In genomic region chr7:130895006-130895750, GRCh38 we compare ENCODE assay signal across 9 cellular contexts.
DNase-seq lines count a peak whose midpoint lies in the region; ATAC-seq and TF ChIP-seq lines count a peak whose summit lies in the region.
"Had no signal": no experiment of that assay in that cellular context is flagged by ENCODE, and none has a peak within 500 bp of the region (broad histone marks: within the 10 kb centered on the region; RNA-seq: fewer than 3 reads in every experiment).

No MANE protein-coding gene starts in this region.

- H3K9me3 ChIP-seq in gastroesophageal sphincter = no peaks in the 10 kb centered on the region

- H3K36me3 ChIP-seq in gastroesophageal sphincter = peaks cover 0 to 56% of the 10 kb centered on the region in 2 donors

- H3K9me3 Mint-ChIP-seq in stimulated activated effector memory CD8-positive, alpha-beta T cell treated with anti-CD3 and anti-CD28 coated beads, Interleukin-12 subunit alpha, Interleukin-12 subunit beta, amount 100 ng/mL, for 72 hours = no peaks in the 10 kb centered on the region

- H3K4me3 Mint-ChIP-seq in stimulated activated effector memory CD8-positive, alpha-beta T cell treated with anti-CD3 and anti-CD28 coated beads, Interleukin-12 subunit alpha, Interleukin-12 subunit beta, amount 100 ng/mL, for 72 hours = peak overlapping the region; percentile 57

- H3K27ac ChIP-seq in gastroesophageal sphincter = peak overlapping the region in 3 of 4 donors; percentile 70 to 79 (median 72)
- H3K27ac ChIP-seq: 22Rv1 had no signal

- WGBS in gastroesophageal sphincter (ENCODE audit: low coverage in 1 of 2), 2 donors = 75 to 83% methylated on average over 12 to 17 of the region's 20 CpGs

- no peak for TF ChIP-seq EP300 in gastroesophageal sphincter (IDR thresholded peaks at IDR 0.05)

- H3K36me3 Mint-ChIP-seq in stimulated activated effector memory CD8-positive, alpha-beta T cell treated with anti-CD3 and anti-CD28 coated beads, Interleukin-12 subunit alpha, Interleukin-12 subunit beta, amount 100 ng/mL, for 72 hours = no peaks in the 10 kb centered on the region

- peak overlapping the region; percentile 92 for H3K27ac Mint-ChIP-seq in stimulated activated effector memory CD8-positive, alpha-beta T cell treated with anti-CD3 and anti-CD28 coated beads, Interleukin-12 subunit alpha, Interleukin-12 subunit beta, amount 100 ng/mL, for 72 hours

- peaks cover 8 to 92% (median 39%) of the 10 kb centered on the region in 3 donors for H3K4me1 ChIP-seq in gastroesophageal sphincter

- TF ChIP-seq POLR2A in gastroesophageal sphincter (IDR thresholded peaks at IDR 0.05) = no peak

- peak; percentile 42 for DNase-seq in DMS53 (lab: John Stamatoyannopoulos, UW)
- no peak for DNase-seq in DMS53 treated with DMSO at 0.1 percent for 48 hours (lab: John Stamatoyannopoulos, UW; ENCODE audit: unreplicated experiment)
- DNase-seq in activated CD8-positive, alpha-beta memory T cell treated with anti-CD3 and anti-CD28 coated beads, Interleukin-2, amount 50 U/mL, for 48 hours = peak; percentile 55
- no peak for DNase-seq in stimulated activated effector memory CD8-positive, alpha-beta T cell treated with anti-CD3 and anti-CD28 coated beads, Interleukin-12 subunit alpha, Interleukin-12 subunit beta, amount 100 ng/mL, for 72 hours (ENCODE audit: low spot score in 2 of 2)
- no peak for DNase-seq in hippocampal formation (lab: John Stamatoyannopoulos, UW)

- ATAC-seq in gastroesophageal sphincter (no peak), GM18873 (IDR thresholded peaks at IDR 0.05; ENCODE audit: low FRiP score, unreplicated experiment) (no peak), HG03025 (IDR thresholded peaks at IDR 0.05; ENCODE audit: low FRiP score, unreplicated experiment) (no peak)
- peak; percentile 14 for ATAC-seq in stimulated activated effector memory CD8-positive, alpha-beta T cell treated with anti-CD3 and anti-CD28 coated beads, Interleukin-12 subunit alpha, Interleukin-12 subunit beta, amount 100 ng/mL, for 72 hours

- H3K4me3 ChIP-seq in gastroesophageal sphincter = no peak overlapping the region

- peaks cover 92% of the 10 kb centered on the region for H3K4me1 Mint-ChIP-seq in stimulated activated effector memory CD8-positive, alpha-beta T cell treated with anti-CD3 and anti-CD28 coated beads, Interleukin-12 subunit alpha, Interleukin-12 subunit beta, amount 100 ng/mL, for 72 hours

- TF ChIP-seq CTCF in gastroesophageal sphincter (IDR thresholded peaks at IDR 0.05) = no peak

- no peaks in the 10 kb centered on the region for H3K27me3 ChIP-seq in gastroesophageal sphincter

Comparison
In these comparisons a context has a peak if more than half of its experiments do, and no peak if none do; other contexts are left out.
1. DNase-seq: peak in DMS53 (single experiment) and activated CD8-positive, alpha-beta memory T cell treated with anti-CD3 and anti-CD28 coated beads, Interleukin-2, amount 50 U/mL, for 48 hours (single experiment); none in DMS53 treated with DMSO at 0.1 percent for 48 hours (single experiment), stimulated activated effector memory CD8-positive, alpha-beta T cell treated with anti-CD3 and anti-CD28 coated beads, Interleukin-12 subunit alpha, Interleukin-12 subunit beta, amount 100 ng/mL, for 72 hours (0 of 2) and hippocampal formation (0 of 2).